Comparison of ENCODE assay signal across 20 cellular contexts in genomic region chr14:61716956-61717355, GRCh38. TPM values are rescaled to one million over a fixed set of nuclear protein-coding genes. Genes with fewer than 3 reads are reported as not detected.
DNase-seq lines count a peak whose midpoint lies in the region; ATAC-seq, FAIRE-seq and TF ChIP-seq lines count a peak whose summit lies in the region.
"Had no signal": no experiment of that assay in that cellular context is flagged by ENCODE, and none has a peak within 500 bp of the region (broad histone marks: within the 10 kb centered on the region; RNA-seq: fewer than 3 reads in every experiment).

No MANE protein-coding gene starts in this region.

- H3K27ac ChIP-seq in naive thymus-derived CD4-positive, alpha-beta T cell (ENCODE audit: low read depth, low read length) = no peak overlapping the region
- H3K27ac ChIP-seq in right cardiac atrium (ENCODE audit: low read length) = no peak overlapping the region
- H3K27ac ChIP-seq: lower lobe of right lung, SJSA1, tibial artery had no signal

- H3K27me3 Mint-ChIP-seq in activated CD4-positive, alpha-beta T cell treated with anti-CD3 and anti-CD28 coated beads for 36 hours = no peaks in the 10 kb centered on the region
- no peaks in the 10 kb centered on the region for H3K27me3 Mint-ChIP-seq in activated naive CD8-positive, alpha-beta T cell treated with anti-CD3 and anti-CD28 coated beads, Interleukin-2, amount 50 U/mL, for 24 hours
- H3K27me3 Mint-ChIP-seq in naive thymus-derived CD4-positive, alpha-beta T cell = no peaks in the 10 kb centered on the region
- H3K27me3 Mint-ChIP-seq in nephron progenitor cell (ENCODE audit: low read depth, poor library complexity) = no peaks in the 10 kb centered on the region

- intact Hi-C loops in activated CD4-positive, alpha-beta T cell treated with anti-CD3 and anti-CD28 coated beads for 36 hours (cut with DNase I, micrococcal nuclease) = no loop called here
- intact Hi-C loops in naive thymus-derived CD4-positive, alpha-beta T cell (cut with micrococcal nuclease) = loop anchor here in 1 of 2 donors (1.0 to 5.0 kb wide), 2 partner anchors 19 to 150 kb away; no protein-coding TSS in a partner anchor
- intact Hi-C loops in right cardiac atrium (cut with DNase I) = no loop called here

- no peak for ATAC-seq in activated CD4-positive, alpha-beta T cell treated with anti-CD3 and anti-CD28 coated beads for 36 hours
- ATAC-seq in activated naive CD8-positive, alpha-beta T cell treated with anti-CD3 and anti-CD28 coated beads, Interleukin-2, amount 50 U/mL, for 24 hours = no peak
- no peak for ATAC-seq in naive thymus-derived CD4-positive, alpha-beta T cell
- no peak for ATAC-seq in right cardiac atrium
- ATAC-seq: lower lobe of right lung, sciatic nerve had no signal

- CTCF ChIA-PET in activated CD4-positive, alpha-beta T cell treated with anti-CD3 and anti-CD28 coated beads for 36 hours (lab: Charles Lee) = interaction anchor here (0.6 to 5.8 kb wide), 7 partner anchors 11 to 241 kb away, joined by 3 to 14 read pairs (median 8); no protein-coding TSS in a partner anchor
- CTCF ChIA-PET in naive thymus-derived CD4-positive, alpha-beta T cell (lab: Charles Lee) = interaction anchor here (1.2 to 2.2 kb wide), 2 partner anchors 12 to 212 kb away, joined by 3 to 7 read pairs; no protein-coding TSS in a partner anchor

- POLR2A ChIA-PET in activated CD4-positive, alpha-beta T cell treated with anti-CD3 and anti-CD28 coated beads for 36 hours (lab: Charles Lee) = no interaction called here
- POLR2A ChIA-PET in naive thymus-derived CD4-positive, alpha-beta T cell (lab: Charles Lee) = interaction anchor here (1.3 kb wide), 1 partner anchor 241 kb away, joined by 3 read pairs; no protein-coding TSS in a partner anchor

- H3K4me3 ChIP-seq in naive thymus-derived CD4-positive, alpha-beta T cell (ENCODE audit: low read length) = no peak overlapping the region
- H3K4me3 ChIP-seq in right cardiac atrium (ENCODE audit: low read length) = no peak overlapping the region
- H3K4me3 ChIP-seq: lower lobe of right lung, SJSA1, tibial artery had no signal

- TF ChIP-seq CTCF in nephron progenitor cell (IDR thresholded peaks at IDR 0.05) = no peak

- peaks cover 0 to 2% (median 0%) of the 10 kb centered on the region in 3 experiments for H3K36me3 ChIP-seq in naive thymus-derived CD4-positive, alpha-beta T cell (ENCODE audit: control insufficient read depth in 2 of 3, insufficient read depth in 3 of 3, low read length in 3 of 3)

- peaks cover 27 to 53% of the 10 kb centered on the region in 2 donors for H3K4me1 ChIP-seq in naive thymus-derived CD4-positive, alpha-beta T cell (ENCODE audit: control insufficient read depth in 2 of 2, insufficient read depth in 2 of 2, low read length in 2 of 2)
- H3K4me1 ChIP-seq in right cardiac atrium (ENCODE audit: control insufficient read depth, insufficient read depth, low read length) = peaks cover 10% of the 10 kb centered on the region

- H3K9me3 Mint-ChIP-seq in activated CD4-positive, alpha-beta T cell treated with anti-CD3 and anti-CD28 coated beads for 36 hours (ENCODE audit: low read depth) = no peaks in the 10 kb centered on the region
- H3K9me3 Mint-ChIP-seq in activated naive CD8-positive, alpha-beta T cell treated with anti-CD3 and anti-CD28 coated beads, Interleukin-2, amount 50 U/mL, for 24 hours = no peaks in the 10 kb centered on the region
- H3K9me3 Mint-ChIP-seq in naive thymus-derived CD4-positive, alpha-beta T cell = no peaks in the 10 kb centered on the region
- H3K9me3 Mint-ChIP-seq in nephron progenitor cell = no peaks in the 10 kb centered on the region

- peak; percentile 21 for FAIRE-seq in GM19239 (lab: Jason Lieb, UNC)
- FAIRE-seq: GM12892, H1 had no signal

- H3K9me3 ChIP-seq in naive thymus-derived CD4-positive, alpha-beta T cell (ENCODE audit: control insufficient read depth in 2 of 3, low read length in 3 of 3) = no peaks in the 10 kb centered on the region
- H3K9me3 ChIP-seq in right cardiac atrium (ENCODE audit: control insufficient read depth, low read length) = no peaks in the 10 kb centered on the region
- H3K9me3 ChIP-seq: lower lobe of right lung, SJSA1, tibial artery had no signal

- peaks cover 92% of the 10 kb centered on the region for H3K4me1 Mint-ChIP-seq in activated CD4-positive, alpha-beta T cell treated with anti-CD3 and anti-CD28 coated beads for 36 hours
- H3K4me1 Mint-ChIP-seq in activated naive CD8-positive, alpha-beta T cell treated with anti-CD3 and anti-CD28 coated beads, Interleukin-2, amount 50 U/mL, for 24 hours = peaks cover 89% of the 10 kb centered on the region
- H3K4me1 Mint-ChIP-seq in naive thymus-derived CD4-positive, alpha-beta T cell = peaks cover 42 to 98% (median 92%) of the 10 kb centered on the region in 7 donors
- H3K4me1 Mint-ChIP-seq in nephron progenitor cell = peaks cover 42% of the 10 kb centered on the region

- H3K4me3 Mint-ChIP-seq in activated CD4-positive, alpha-beta T cell treated with anti-CD3 and anti-CD28 coated beads for 36 hours = no peak overlapping the region
- H3K4me3 Mint-ChIP-seq in activated naive CD8-positive, alpha-beta T cell treated with anti-CD3 and anti-CD28 coated beads, Interleukin-2, amount 50 U/mL, for 24 hours = no peak overlapping the region
- H3K4me3 Mint-ChIP-seq in naive thymus-derived CD4-positive, alpha-beta T cell = peak overlapping the region in 5 of 10 donors; percentile 18 to 50 (median 26)
- H3K4me3 Mint-ChIP-seq in nephron progenitor cell = no peak overlapping the region

- 56% methylated on average over 1 of the region's 1 CpG for WGBS in right cardiac atrium

- H3K27me3 ChIP-seq in naive thymus-derived CD4-positive, alpha-beta T cell (ENCODE audit: control insufficient read depth in 2 of 2, insufficient read depth in 2 of 2, low read length in 2 of 2) = no peaks in the 10 kb centered on the region
- no peaks in the 10 kb centered on the region for H3K27me3 ChIP-seq in right cardiac atrium (ENCODE audit: control insufficient read depth, insufficient read depth)
- H3K27me3 ChIP-seq: SJSA1, tibial artery had no signal

- H3K27ac Mint-ChIP-seq in activated CD4-positive, alpha-beta T cell treated with anti-CD3 and anti-CD28 coated beads for 36 hours = peak overlapping the region; percentile 65
- peak overlapping the region; percentile 3 for H3K27ac Mint-ChIP-seq in activated naive CD8-positive, alpha-beta T cell treated with anti-CD3 and anti-CD28 coated beads, Interleukin-2, amount 50 U/mL, for 24 hours
- peak overlapping the region; percentile 7 to 78 (median 59) for H3K27ac Mint-ChIP-seq in naive thymus-derived CD4-positive, alpha-beta T cell
- no peak overlapping the region for H3K27ac Mint-ChIP-seq in nephron progenitor cell

- DNase-seq in activated CD4-positive, alpha-beta T cell treated with anti-CD3 and anti-CD28 coated beads for 36 hours = no peak
- DNase-seq in activated CD4-positive, alpha-beta T cell treated with anti-CD3 and anti-CD28 coated beads, Interleukin-2, amount 50 U/mL, for 4 hours = no peak
- DNase-seq in GM19239 (ENCODE audit: insufficient read length, low spot score) (no peak), midbrain (lab: John Stamatoyannopoulos, UW) (no peak), nephron progenitor cell (no peak), right cardiac atrium (no peak)
- DNase-seq in activated naive CD8-positive, alpha-beta T cell treated with anti-CD3 and anti-CD28 coated beads, Interleukin-2, amount 50 U/mL, for 24 hours = no peak
- no peak for DNase-seq in naive thymus-derived CD4-positive, alpha-beta T cell
- DNase-seq: 8988T; cerebellar nuclear complex; COR-L47; lower lobe of right lung; NCI-H1436 treated with DMSO at 0.1 percent for 48 hours; NCI-H345; stimulated activated CD4-positive, alpha-beta T cell treated with anti-CD3 and anti-CD28 coated beads, Interleukin-4, amount 100 ng/mL, for 24 hours; tibial artery had no signal

- H3K36me3 Mint-ChIP-seq in activated CD4-positive, alpha-beta T cell treated with anti-CD3 and anti-CD28 coated beads for 36 hours (ENCODE audit: low read depth) = peaks cover 27% of the 10 kb centered on the region
- H3K36me3 Mint-ChIP-seq in activated naive CD8-positive, alpha-beta T cell treated with anti-CD3 and anti-CD28 coated beads, Interleukin-2, amount 50 U/mL, for 24 hours (ENCODE audit: low read depth) = peaks cover 20% of the 10 kb centered on the region
- H3K36me3 Mint-ChIP-seq in naive thymus-derived CD4-positive, alpha-beta T cell = peaks cover 0 to 5% (median 0%) of the 10 kb centered on the region in 5 donors
- H3K36me3 Mint-ChIP-seq in nephron progenitor cell (ENCODE audit: low read depth) = peaks cover 19% of the 10 kb centered on the region

RNA-seq across cellular contexts. Expression of gene HIF1A, which starts 21.6 kb away (rescaled TPM):
- total RNA-seq in activated CD4-positive, alpha-beta T cell treated with anti-CD3 and anti-CD28 coated beads for 36 hours = 100 to 1,000 TPM; 196 to 329 TPM
- 100 to 1,000 TPM in 4 of 5 experiments, 10 to 100 TPM in 1; 88.8 to 358 (median 143) TPM for total RNA-seq in naive thymus-derived CD4-positive, alpha-beta T cell
- 10 to 100 TPM; 75.1 to 98.4 TPM for polyA plus RNA-seq in naive thymus-derived CD4-positive, alpha-beta T cell
- total RNA-seq in right cardiac atrium = 100 to 1,000 TPM in 1 of 4 donors, 10 to 100 TPM in 3; 52.7 to 117 (median 81.1) TPM
- polyA plus RNA-seq in right cardiac atrium = 25.5 TPM

RNA-seq across cellular contexts. Expression of gene SNAPC1, which starts 45.3 kb away (rescaled TPM):
- total RNA-seq in activated CD4-positive, alpha-beta T cell treated with anti-CD3 and anti-CD28 coated beads for 36 hours = 10 to 100 TPM; 10.5 to 11.2 TPM
- total RNA-seq in naive thymus-derived CD4-positive, alpha-beta T cell = 1 to 10 TPM; 3.5 to 8.7 (median 5.1) TPM
- polyA plus RNA-seq in naive thymus-derived CD4-positive, alpha-beta T cell = 1 to 10 TPM; 6.3 to 6.5 TPM
- total RNA-seq in right cardiac atrium = 10 to 100 TPM in 1 of 4 donors, 1 to 10 TPM in 3; 6.1 to 12.9 (median 8.8) TPM
- polyA plus RNA-seq in right cardiac atrium = 10.5 TPM
